In the genomic region with DNA sequence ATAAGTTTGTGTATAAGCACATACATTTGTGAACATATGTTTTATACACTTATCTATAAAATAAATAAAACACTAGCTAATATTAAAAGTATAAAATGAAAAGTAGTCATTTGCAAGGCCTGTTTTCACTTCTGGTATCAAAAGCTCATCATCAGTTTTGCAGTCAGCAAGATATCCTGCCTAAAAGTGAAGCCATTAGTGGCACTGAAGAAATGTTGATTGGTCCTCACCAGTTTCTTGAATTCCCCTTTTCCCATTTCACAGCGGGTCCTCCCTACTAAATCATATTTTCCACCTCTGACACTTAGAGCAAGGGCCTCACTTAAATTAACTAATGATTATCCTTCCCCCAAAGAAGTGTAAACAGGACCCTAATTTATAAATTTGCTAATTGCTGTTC, we compare ENCODE assay signal across 16 cellular contexts. TPM values are rescaled to one million over a fixed set of nuclear protein-coding genes. Genes with fewer than 3 reads are reported as not detected.
DNase-seq lines count a peak whose midpoint lies in the region; ATAC-seq and TF ChIP-seq lines count a peak whose summit lies in the region.
"Had no signal": no experiment of that assay in that cellular context is flagged by ENCODE, and none has a peak within 500 bp of the region (broad histone marks: within the 10 kb centered on the region; RNA-seq: fewer than 3 reads in every experiment).

No MANE protein-coding gene starts in this region.

- ATAC-seq in HG03565 (IDR thresholded peaks at IDR 0.05; ENCODE audit: unreplicated experiment): no peak
- ATAC-seq: A549, HepG2 had no signal

- H3K9me3 ChIP-seq in mesenchymal stem cell (ENCODE audit: control insufficient read depth, low read length) (no peaks in the 10 kb centered on the region), tibial artery (no peaks in the 10 kb centered on the region)
- H3K9me3 ChIP-seq: A549, HAP-1 had no signal

- H3K18ac ChIP-seq in mesenchymal stem cell (ENCODE audit: low read depth in 1 of 2, low read length in 2 of 2): no peak overlapping the region

- no peak overlapping the region for H3K4me2 ChIP-seq in mesenchymal stem cell (ENCODE audit: low read length, poor library complexity, severe bottlenecking)
- H3K4me2 ChIP-seq: A549, BLaER1 had no signal

- H2BK15ac ChIP-seq in mesenchymal stem cell (ENCODE audit: low read depth, poor library complexity, severe bottlenecking): no peak overlapping the region

- H2AK5ac ChIP-seq in mesenchymal stem cell (ENCODE audit: low read length, severe bottlenecking): no peak overlapping the region

- H2BK5ac ChIP-seq in mesenchymal stem cell (ENCODE audit: low read depth, low read length, poor library complexity, severe bottlenecking): no peak overlapping the region

- WGBS in mesenchymal stem cell: 5% methylated on average over 1 of the region's 1 CpG

- H3K4me3 Mint-ChIP-seq in IgD-negative memory B cell: no peak overlapping the region
- peak overlapping the region; percentile 99 for H3K4me3 Mint-ChIP-seq in chondrocyte (ENCODE audit: unreplicated experiment)

- no peak overlapping the region for H3K23ac ChIP-seq in mesenchymal stem cell (ENCODE audit: low read length in 2 of 2)

- TF ChIP-seq CTCF in chondrocyte (IDR thresholded peaks at IDR 0.05) (no peak), tibial artery (IDR thresholded peaks at IDR 0.05) (no peak)

- H3K14ac ChIP-seq in mesenchymal stem cell (ENCODE audit: low read length in 2 of 2): no peak overlapping the region

- intact Hi-C loops in tibial artery (cut with DNase I; ENCODE audit: low total_unique reads): no loop called here

- no peak overlapping the region for H2AFZ ChIP-seq in mesenchymal stem cell (ENCODE audit: low read depth, low read length)

- peaks cover 72% of the 10 kb centered on the region for H3K27me3 Mint-ChIP-seq in IgD-negative memory B cell
- peaks cover 6% of the 10 kb centered on the region for H3K27me3 Mint-ChIP-seq in chondrocyte (ENCODE audit: low read depth)

- H3K27ac ChIP-seq in mesenchymal stem cell (ENCODE audit: low read length, poor library complexity, severe bottlenecking) (no peak overlapping the region), tibial artery (peak overlapping the region; percentile 95 to 99)
- H3K27ac ChIP-seq: A549, BLaER1 had no signal

- H3K9me3 Mint-ChIP-seq in IgD-negative memory B cell (peaks cover 2 to 17% (median 3%) of the 10 kb centered on the region in 3 donors), chondrocyte (ENCODE audit: low read depth) (no peaks in the 10 kb centered on the region)

- no peaks in the 10 kb centered on the region for H3K27me3 ChIP-seq in mesenchymal stem cell (ENCODE audit: control insufficient read depth in 1 of 2, insufficient read depth in 1 of 2, low read length in 2 of 2)
- no peaks in the 10 kb centered on the region for H3K27me3 ChIP-seq in tibial artery
- H3K27me3 ChIP-seq: BLaER1 had no signal

- H3K36me3 ChIP-seq in mesenchymal stem cell (ENCODE audit: control insufficient read depth in 1 of 2, insufficient read depth in 2 of 2, low read depth in 1 of 2, low read length in 2 of 2) (peaks cover 0 to 20% of the 10 kb centered on the region in 2 experiments), tibial artery (no peaks in the 10 kb centered on the region)
- H3K36me3 ChIP-seq: BLaER1, HAP-1 had no signal

- DNase-seq in chondrocyte (ENCODE audit: low spot score) (no peak), mesenchymal stem cell (no peak), tibial artery (no peak), OCI-M1 (lab: John Stamatoyannopoulos, UW) (no peak), NCI-H146 treated with DMSO at 0.1 percent for 48 hours (lab: John Stamatoyannopoulos, UW; ENCODE audit: unreplicated experiment) (no peak), MV-4-11 (lab: John Stamatoyannopoulos, UW) (no peak)
- DNase-seq: AML-193, DMS53, GF-D8, GOT3 had no signal

- H3K4me1 ChIP-seq in mesenchymal stem cell (ENCODE audit: control insufficient read depth, insufficient read depth, low read depth, low read length) (peaks cover 11% of the 10 kb centered on the region), tibial artery (peaks cover 0 to 52% (median 7%) of the 10 kb centered on the region in 4 donors)
- H3K4me1 ChIP-seq: A549, BLaER1, HAP-1 had no signal

- no peak overlapping the region for H3K4ac ChIP-seq in mesenchymal stem cell (ENCODE audit: low read depth in 1 of 2, low read length in 2 of 2)

- H2BK12ac ChIP-seq in mesenchymal stem cell (ENCODE audit: low read length in 2 of 2): no peak overlapping the region

- peaks cover 5% of the 10 kb centered on the region for H3K36me3 Mint-ChIP-seq in IgD-negative memory B cell
- peaks cover 17% of the 10 kb centered on the region for H3K36me3 Mint-ChIP-seq in chondrocyte (ENCODE audit: low read depth)

- H4K91ac ChIP-seq in mesenchymal stem cell (ENCODE audit: low read length): no peak overlapping the region

- H4K8ac ChIP-seq in mesenchymal stem cell (ENCODE audit: low read length): no peak overlapping the region

- H3K4me1 Mint-ChIP-seq in IgD-negative memory B cell (peaks cover 6 to 17% (median 6%) of the 10 kb centered on the region in 3 donors), chondrocyte (ENCODE audit: low read depth) (peaks cover 75% of the 10 kb centered on the region)

- H2BK120ac ChIP-seq in mesenchymal stem cell (ENCODE audit: low read depth, low read length): no peak overlapping the region

- H3K79me1 ChIP-seq in mesenchymal stem cell (replicated peaks; ENCODE audit: low read length, poor library complexity, severe bottlenecking): peaks cover 2% of the 10 kb centered on the region

- H3K4me3 ChIP-seq in mesenchymal stem cell (ENCODE audit: insufficient read depth in 1 of 2, low read depth in 1 of 2, low read length in 2 of 2): no peak overlapping the region
- H3K4me3 ChIP-seq in tibial artery: peak overlapping the region; percentile 71 to 91
- H3K4me3 ChIP-seq: A549, BLaER1, HAP-1 had no signal

- H3K9ac ChIP-seq in mesenchymal stem cell (ENCODE audit: low read length): peak overlapping the region; percentile 90
- H3K9ac ChIP-seq: BLaER1 had no signal

- H3K27ac Mint-ChIP-seq in IgD-negative memory B cell (peak overlapping the region in 2 of 3 donors; percentile 16 to 32), chondrocyte (ENCODE audit: unreplicated experiment) (peak overlapping the region; percentile 100)

RNA-seq across cellular contexts. Expression of a gene that starts 6.7 kb away (rescaled TPM):
- polyA plus RNA-seq in IgD-negative memory B cell: not detected
- 4.9 to 41.0 TPM (median 37.9 TPM) in 3 replicates for total RNA-seq in chondrocyte
- polyA plus RNA-seq in mesenchymal stem cell (2013, experiment 1 of 2): 0.15 TPM
- 0.15 TPM for polyA plus RNA-seq in mesenchymal stem cell (2013, experiment 2 of 2)

Comparison
In these comparisons a context has a peak if more than half of its experiments do, and no peak if none do; other contexts are left out.
1. H3K4me3 ChIP-seq: peak in tibial artery (2 of 2); none in mesenchymal stem cell (0 of 2).